ENCODE assay signal across 9 cellular contexts in the genomic region with DNA sequence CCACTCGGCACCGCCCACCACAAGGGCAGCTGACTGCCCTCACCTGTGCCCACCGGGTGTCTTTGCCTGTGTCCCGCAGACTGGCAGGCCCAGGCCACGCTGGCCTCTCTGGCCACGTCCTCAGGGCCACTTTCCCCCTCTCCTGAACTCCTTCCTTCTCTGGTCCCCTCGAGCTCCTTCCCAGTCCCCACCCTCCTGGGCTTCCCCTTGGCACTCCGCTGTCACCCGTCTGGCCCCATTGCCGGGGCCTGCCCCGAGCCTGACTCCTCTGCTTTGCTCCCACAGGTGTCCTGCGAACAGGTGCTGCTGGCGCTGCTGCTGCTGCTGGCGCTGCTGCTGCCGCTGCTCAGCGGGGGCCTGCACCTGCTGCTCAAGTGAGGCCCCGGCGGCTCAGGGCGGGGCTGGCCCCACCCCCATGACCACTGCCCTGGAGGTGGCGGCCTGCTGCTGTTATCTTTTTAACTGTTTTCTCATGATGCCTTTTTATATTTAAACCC. TPM values are rescaled to one million over a fixed set of nuclear protein-coding genes. Genes with fewer than 3 reads are reported as not detected.
A peak's percentile ranks its signal among the peaks of the same experiment; 100 is the strongest.
DNase-seq lines count a peak whose midpoint lies in the region; ATAC-seq lines count a peak whose summit lies in the region.
"Had no signal": no experiment of that assay in that cellular context is flagged by ENCODE, and none has a peak within 500 bp of the region (broad histone marks: within the 10 kb centered on the region; RNA-seq: fewer than 3 reads in every experiment).

No MANE protein-coding gene starts in this region.

- ATAC-seq in HG03457 (IDR thresholded peaks at IDR 0.05; ENCODE audit: unreplicated experiment) (no peak), HG02678 (IDR thresholded peaks at IDR 0.05; ENCODE audit: unreplicated experiment) (no peak), GM18519 (IDR thresholded peaks at IDR 0.05; ENCODE audit: low FRiP score, unreplicated experiment) (no peak)
- ATAC-seq: left ventricle myocardium superior had no signal

- DNase-seq in A172 (ENCODE audit: low spot score) = peak; percentile 19
- peak; percentile 53 for DNase-seq in MV-4-11 (lab: John Stamatoyannopoulos, UW)
- peak; percentile 77 for DNase-seq in SW480 (ENCODE audit: low spot score)
- DNase-seq: left ventricle myocardium superior, testis had no signal

RNA-seq across cellular contexts. Expression of gene MCAT, which starts 14.2 kb away (rescaled TPM):
- 18.0 and 18.8 TPM in 2 replicates for total RNA-seq in A172 (2014; rRNA removed; shearing (Covaris generic))

RNA-seq across cellular contexts. Expression of gene BIK, which starts 18.4 kb away (rescaled TPM):
- 6.3 and 8.6 TPM in 2 replicates for total RNA-seq in A172 (2014; rRNA removed; shearing (Covaris generic))
- total RNA-seq: left ventricle myocardium superior, LHCN-M2 had no signal

RNA-seq across cellular contexts. Expression of gene TSPO, which starts 22.4 kb away (rescaled TPM):
- total RNA-seq in A172 (2014; rRNA removed; shearing (Covaris generic)) = 258 and 263 TPM in 2 replicates

RNA-seq across cellular contexts. Expression of gene TTLL1, which starts 39.8 kb away (rescaled TPM):
- 4.7 and 6.6 TPM in 2 replicates for total RNA-seq in A172 (2014; rRNA removed; shearing (Covaris generic))

RNA-seq across cellular contexts. Expression of gene TTLL12, which starts 58.0 kb away (rescaled TPM):
- 35.3 and 37.1 TPM in 2 replicates for total RNA-seq in A172 (2014; rRNA removed; shearing (Covaris generic))

Comparison
In these comparisons a context has a peak if more than half of its experiments do, and no peak if none do; other contexts are left out.
1. DNase-seq: peak in every context shown above with its lines; median percentile 77 in SW480; 53 in MV-4-11; 19 in A172.